ENCODE assay signal across 23 cellular contexts in genomic region chr19:8079988-8080387, GRCh38. TPM values are rescaled to one million over a fixed set of nuclear protein-coding genes. Genes with fewer than 3 reads are reported as not detected.
DNase-seq lines count a peak whose midpoint lies in the region; ATAC-seq and TF ChIP-seq lines count a peak whose summit lies in the region.
"Had no signal": no experiment of that assay in that cellular context is flagged by ENCODE, and none has a peak within 500 bp of the region (broad histone marks: within the 10 kb centered on the region; RNA-seq: fewer than 3 reads in every experiment).

No MANE protein-coding gene starts in this region.

- H3K9me3 Mint-ChIP-seq in WTC11 (peaks cover under 1% of the 10 kb centered on the region), progenitor cell of endocrine pancreas (ENCODE audit: low read depth) (no peaks in the 10 kb centered on the region)
- H3K9me3 Mint-ChIP-seq: CD8-positive, alpha-beta memory T cell had no signal

- H3K4me1 Mint-ChIP-seq in WTC11 (peaks cover 4% of the 10 kb centered on the region; the same call in 1 of the 2 replicates), progenitor cell of endocrine pancreas (ENCODE audit: low read depth) (no peaks in the 10 kb centered on the region)
- H3K4me1 Mint-ChIP-seq: CD8-positive, alpha-beta memory T cell had no signal

- no peaks in the 10 kb centered on the region for H3K9me3 ChIP-seq in HEK293 (ENCODE audit: control insufficient read depth, insufficient read depth, low read depth, low read length)
- no peaks in the 10 kb centered on the region for H3K9me3 ChIP-seq in HAP-1
- H3K9me3 ChIP-seq in ovary = no peaks in the 10 kb centered on the region

- TF ChIP-seq POLR2A in ovary (IDR thresholded peaks at IDR 0.05) = no peak

- no peak for TF ChIP-seq EP300 in ovary (IDR thresholded peaks at IDR 0.05)

- H3K27ac ChIP-seq in HEK293 (ENCODE audit: extremely low read depth, low read depth, low read length) (no peak overlapping the region), ovary (no peak overlapping the region)
- H3K27ac ChIP-seq: HL-60 had no signal

- no peak overlapping the region for H3K4me3 ChIP-seq in HEK293 (ENCODE audit: low read depth, low read length)
- no peak overlapping the region for H3K4me3 ChIP-seq in HAP-1
- no peak overlapping the region for H3K4me3 ChIP-seq in ovary

- peaks cover 28% of the 10 kb centered on the region for H3K36me3 Mint-ChIP-seq in WTC11
- peaks cover 34% of the 10 kb centered on the region for H3K36me3 Mint-ChIP-seq in progenitor cell of endocrine pancreas (ENCODE audit: insufficient read depth)
- H3K36me3 Mint-ChIP-seq: CD14-positive monocyte; CD8-positive, alpha-beta memory T cell had no signal

- CTCF ChIA-PET in HEK293 (lab: Yijun Ruan, JAX) (interaction anchor here (0.6 kb wide), 2 partner anchors 14 to 45 kb away, joined by 3 read pairs; no protein-coding TSS in a partner anchor), WTC11 (lab: Charles Lee) (no interaction called here)

- H3K36me3 ChIP-seq in HEK293 (ENCODE audit: control insufficient read depth in 2 of 2, insufficient read depth in 1 of 2, low read length in 2 of 2) (no peaks in the 10 kb centered on the region), HAP-1 (replicated peaks) (no peaks in the 10 kb centered on the region), ovary (no peaks in the 10 kb centered on the region)

- H3K4me3 Mint-ChIP-seq in WTC11 (no peak overlapping the region), progenitor cell of endocrine pancreas (ENCODE audit: low read depth) (no peak overlapping the region)
- H3K4me3 Mint-ChIP-seq: CD14-positive monocyte; CD8-positive, alpha-beta memory T cell had no signal

- intact Hi-C loops in ovary (cut with DNase I) = no loop called here

- POLR2A ChIA-PET in HEK293 (lab: Yijun Ruan, JAX) (no interaction called here), WTC11 (lab: Charles Lee) (no interaction called here)

- no peaks in the 10 kb centered on the region for H3K27me3 ChIP-seq in HAP-1 (ENCODE audit: low read depth)
- no peaks in the 10 kb centered on the region for H3K27me3 ChIP-seq in ovary

- 91 to 96% (median 95%) methylated on average over 6 of the region's 6 CpGs for WGBS in ovary, 3 donors

- H3K27me3 Mint-ChIP-seq in WTC11 (ENCODE audit: low read depth) (no peaks in the 10 kb centered on the region), progenitor cell of endocrine pancreas (no peaks in the 10 kb centered on the region)

- in situ Hi-C loops in HAP-1 (cut with MboI; ENCODE audit: low sequenced_read_pairs) = no loop called here

- ATAC-seq in WTC11 (no peak), GM18519 (IDR thresholded peaks at IDR 0.05; ENCODE audit: low FRiP score, unreplicated experiment) (no peak)
- ATAC-seq: PC-3 had no signal

- DNase-seq in D341Med (ENCODE audit: low spot score) (peak; percentile 79), WTC11 (ENCODE audit: low spot score) (no peak), progenitor cell of endocrine pancreas (ENCODE audit: low spot score, unreplicated experiment) (no peak), HAP-1 (ENCODE audit: low spot score in 2 of 2) (no peak), ovary (no peak)
- DNase-seq: DMS79 treated with DMSO at 0.1 percent for 48 hours, GF-D8, Karpas-422, NCI-H1092 treated with DMSO at 0.1 percent for 48 hours, NCI-H1436, NCI-H187, NCI-H2107, NCI-H510A, PC-3, T-helper 2 cell had no signal

- H3K4me1 ChIP-seq in HEK293 (ENCODE audit: control insufficient read depth, insufficient read depth, low read length) = no peaks in the 10 kb centered on the region
- H3K4me1 ChIP-seq in HAP-1 = no peaks in the 10 kb centered on the region
- H3K4me1 ChIP-seq in ovary (ENCODE audit: insufficient read depth) = no peaks in the 10 kb centered on the region

- no peak for TF ChIP-seq CTCF in HEK293 (tag by site-specific recombination; IDR thresholded peaks at IDR 0.05)
- no peak for TF ChIP-seq CTCF in WTC11 (IDR thresholded peaks at IDR 0.05)
- no peak for TF ChIP-seq CTCF in progenitor cell of endocrine pancreas (IDR thresholded peaks at IDR 0.05; ENCODE audit: unreplicated experiment)
- TF ChIP-seq CTCF in ovary (IDR thresholded peaks at IDR 0.05) = no peak

- H3K27ac Mint-ChIP-seq in WTC11 (peak overlapping the region; percentile 27; the same call in 1 of the 2 replicates), progenitor cell of endocrine pancreas (peak overlapping the region; percentile 41)
- H3K27ac Mint-ChIP-seq: CD14-positive monocyte; CD8-positive, alpha-beta memory T cell had no signal

TF ChIP-seq in HEK293, 187 proteins besides CTCF, POLR2A, EP300 and RAD21 (continues in another document):
- TF ChIP-seq SP2 (tag by site-specific recombination; IDR thresholded peaks at IDR 0.05) (no peak), ZIC2 (tag by site-specific recombination; IDR thresholded peaks at IDR 0.05) (peak; percentile 16; the same call in 1 of the 2 replicates), ZNF280C (tag by site-specific recombination; IDR thresholded peaks at IDR 0.05) (no peak), GLIS1 (tag by site-specific recombination; IDR thresholded peaks at IDR 0.05) (peak; percentile 16; the same call in 1 of the 2 replicates), ZNF629 (tag by site-specific recombination; IDR thresholded peaks at IDR 0.05) (no peak), ZNF645 (tag by site-specific recombination; IDR thresholded peaks at IDR 0.05) (no peak), SCRT2 (tag by site-specific recombination; IDR thresholded peaks at IDR 0.05) (0 out of 2 replicates have a peak, but pooled peaks have one; percentile 33), ZNF19 (tag by site-specific recombination; IDR thresholded peaks at IDR 0.05; ENCODE audit: low read depth) (no peak)

TF ChIP-seq in WTC11, 78 proteins besides CTCF, POLR2A, EP300 and RAD21:
- TF ChIP-seq RELA (CRISPR knock-in tag; IDR thresholded peaks at IDR 0.05; ENCODE audit: borderline replicate concordance) = no peak
- TF ChIP-seq ZNF121 (CRISPR knock-in tag; IDR thresholded peaks at IDR 0.05) = no peak
- TF ChIP-seq ARID4B (CRISPR knock-in tag; IDR thresholded peaks at IDR 0.05; ENCODE audit: borderline replicate concordance) = no peak
- TF ChIP-seq ZNF671 (CRISPR knock-in tag; IDR thresholded peaks at IDR 0.05) = no peak
- no peak for TF ChIP-seq HMGA2 (CRISPR knock-in tag; IDR thresholded peaks at IDR 0.05)

RNA-seq across cellular contexts. Expression of gene CCL25, which starts 27.4 kb away (rescaled TPM):
- total RNA-seq in WTC11 (2021) (0.53 TPM in 1 of 3 replicates, not detected in the others), progenitor cell of endocrine pancreas (not detected in 2 replicates), ovary (not detected)
- not detected for polyA plus RNA-seq in ovary
- total RNA-seq: A673; CD8-positive, alpha-beta memory T cell; H4; M059J; PC-3 had no signal
- polyA plus RNA-seq: CD14-positive monocyte; CD8-positive, alpha-beta memory T cell had no signal
